19 cellular contexts compared by ENCODE assay signal in genomic region chr16:16867994-16868393, GRCh38.
"Had no signal": no experiment of that assay in that cellular context is flagged by ENCODE, and none has a peak within 500 bp of the region (broad histone marks: within the 10 kb centered on the region; RNA-seq: fewer than 3 reads in every experiment).

No MANE protein-coding gene starts in this region.

- H3K9ac ChIP-seq: parathyroid adenoma had no signal

- H3K4me1 Mint-ChIP-seq: activated CD4-positive, alpha-beta T cell treated with anti-CD3 and anti-CD28 coated beads, Interleukin-2, amount 10 ng/mL, durations not matched to agents 24 days and 14 days; stimulated activated memory B cell treated with anti-CD40 and anti-IgM and Interleukin-4, amounts not matched to agents 10 μg/mL and 1 μg/mL and 100 μg/mL, for 72 hours had no signal

- H2AFZ ChIP-seq: parathyroid adenoma had no signal

- H3K36me3 Mint-ChIP-seq: stimulated activated memory B cell treated with anti-CD40 and anti-IgM and Interleukin-4, amounts not matched to agents 10 μg/mL and 1 μg/mL and 100 μg/mL, for 72 hours had no signal

- DNase-seq: activated CD4-positive, alpha-beta T cell treated with anti-CD3 and anti-CD28 coated beads, Interleukin-2, amount 10 ng/mL, durations not matched to agents 24 days and 14 days; activated CD8-positive, alpha-beta memory T cell treated with anti-CD3 and anti-CD28 coated beads, Interleukin-2, amount 50 U/mL, for 4 hours; activated CD8-positive, alpha-beta T cell treated with anti-CD3 and anti-CD28 coated beads for 36 hours; activated naive CD4-positive, alpha-beta T cell treated with anti-CD3 and anti-CD28 coated beads for 36 hours; activated T-cell treated with anti-CD3 and anti-CD28 coated beads, Interleukin-2, amount 50 U/mL, for 4 hours; brain microvascular endothelial cell; central memory CD4-positive, alpha-beta T cell; colonic mucosa; erythroblast; foreskin melanocyte; hypothalamus; kidney glomerular epithelial cell; left ventricle myocardium superior; stimulated activated CD4-positive, alpha-beta T cell treated with anti-CD3 and anti-CD28 coated beads, Interleukin-4, amount 100 ng/mL, for 24 hours; T-helper 9 cell; upper lobe of right lung had no signal

- H3K4me3 Mint-ChIP-seq: activated CD4-positive, alpha-beta T cell treated with anti-CD3 and anti-CD28 coated beads, Interleukin-2, amount 10 ng/mL, durations not matched to agents 24 days and 14 days; activated CD8-positive, alpha-beta T cell treated with anti-CD3 and anti-CD28 coated beads for 36 hours; activated naive CD4-positive, alpha-beta T cell treated with anti-CD3 and anti-CD28 coated beads for 36 hours; activated T-cell treated with anti-CD3 and anti-CD28 coated beads, Interleukin-2, amount 50 U/mL, for 4 hours; stimulated activated memory B cell treated with anti-CD40 and anti-IgM and Interleukin-4, amounts not matched to agents 10 μg/mL and 1 μg/mL and 100 μg/mL, for 72 hours had no signal

- H3K36me3 ChIP-seq: brain microvascular endothelial cell, colonic mucosa, upper lobe of right lung had no signal

- H3K4me2 ChIP-seq: smooth muscle cell had no signal

- H3K27ac Mint-ChIP-seq: activated CD4-positive, alpha-beta T cell treated with anti-CD3 and anti-CD28 coated beads, Interleukin-2, amount 10 ng/mL, durations not matched to agents 24 days and 14 days; activated CD8-positive, alpha-beta T cell treated with anti-CD3 and anti-CD28 coated beads for 36 hours; activated naive CD4-positive, alpha-beta T cell treated with anti-CD3 and anti-CD28 coated beads for 36 hours; stimulated activated memory B cell treated with anti-CD40 and anti-IgM and Interleukin-4, amounts not matched to agents 10 μg/mL and 1 μg/mL and 100 μg/mL, for 72 hours had no signal

- H3K27me3 ChIP-seq: brain microvascular endothelial cell, colonic mucosa had no signal

- H3K4me1 ChIP-seq: colonic mucosa, parathyroid adenoma, upper lobe of right lung had no signal

- H3K27me3 Mint-ChIP-seq: activated CD4-positive, alpha-beta T cell treated with anti-CD3 and anti-CD28 coated beads, Interleukin-2, amount 10 ng/mL, durations not matched to agents 24 days and 14 days had no signal

- H3K9me3 Mint-ChIP-seq: activated CD4-positive, alpha-beta T cell treated with anti-CD3 and anti-CD28 coated beads, Interleukin-2, amount 10 ng/mL, durations not matched to agents 24 days and 14 days; activated CD8-positive, alpha-beta T cell treated with anti-CD3 and anti-CD28 coated beads for 36 hours; activated naive CD4-positive, alpha-beta T cell treated with anti-CD3 and anti-CD28 coated beads for 36 hours; activated T-cell treated with anti-CD3 and anti-CD28 coated beads, Interleukin-2, amount 50 U/mL, for 4 hours; stimulated activated memory B cell treated with anti-CD40 and anti-IgM and Interleukin-4, amounts not matched to agents 10 μg/mL and 1 μg/mL and 100 μg/mL, for 72 hours had no signal

- H3K79me2 ChIP-seq: parathyroid adenoma had no signal

- H3K27ac ChIP-seq: brain microvascular endothelial cell, colonic mucosa, parathyroid adenoma, upper lobe of right lung had no signal

- H3K9me3 ChIP-seq: colonic mucosa, upper lobe of right lung had no signal

- H3K4me3 ChIP-seq: colonic mucosa, smooth muscle cell, upper lobe of right lung had no signal
